ENCODE assay signal across 2 cellular contexts in the genomic region with DNA sequence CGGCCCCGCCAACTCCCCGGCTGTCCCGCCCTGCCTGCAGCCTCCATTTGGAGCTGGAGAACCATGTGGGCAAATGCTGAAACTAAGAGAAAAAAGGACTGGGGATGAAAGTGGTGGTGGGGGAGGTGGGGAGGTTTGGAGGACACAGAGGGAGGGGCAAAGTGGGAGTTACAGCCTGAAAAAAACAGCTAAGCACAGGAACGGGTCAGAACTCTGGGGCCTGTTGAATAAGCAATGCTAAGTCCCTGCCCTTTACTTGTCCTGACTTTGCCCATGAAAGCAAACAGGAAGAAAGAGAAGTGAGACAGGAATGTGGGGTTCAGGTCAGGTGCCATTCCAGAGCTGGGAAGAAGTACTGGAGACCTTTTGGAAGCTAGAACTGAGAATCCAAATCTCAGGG.
TF ChIP-seq lines count a peak whose summit lies in the region.

No MANE protein-coding gene starts in this region.

TF ChIP-seq in GM23338, 12 proteins besides CTCF, POLR2A, EP300 and RAD21 (continues in another document):
- TF ChIP-seq, protein P1, sequence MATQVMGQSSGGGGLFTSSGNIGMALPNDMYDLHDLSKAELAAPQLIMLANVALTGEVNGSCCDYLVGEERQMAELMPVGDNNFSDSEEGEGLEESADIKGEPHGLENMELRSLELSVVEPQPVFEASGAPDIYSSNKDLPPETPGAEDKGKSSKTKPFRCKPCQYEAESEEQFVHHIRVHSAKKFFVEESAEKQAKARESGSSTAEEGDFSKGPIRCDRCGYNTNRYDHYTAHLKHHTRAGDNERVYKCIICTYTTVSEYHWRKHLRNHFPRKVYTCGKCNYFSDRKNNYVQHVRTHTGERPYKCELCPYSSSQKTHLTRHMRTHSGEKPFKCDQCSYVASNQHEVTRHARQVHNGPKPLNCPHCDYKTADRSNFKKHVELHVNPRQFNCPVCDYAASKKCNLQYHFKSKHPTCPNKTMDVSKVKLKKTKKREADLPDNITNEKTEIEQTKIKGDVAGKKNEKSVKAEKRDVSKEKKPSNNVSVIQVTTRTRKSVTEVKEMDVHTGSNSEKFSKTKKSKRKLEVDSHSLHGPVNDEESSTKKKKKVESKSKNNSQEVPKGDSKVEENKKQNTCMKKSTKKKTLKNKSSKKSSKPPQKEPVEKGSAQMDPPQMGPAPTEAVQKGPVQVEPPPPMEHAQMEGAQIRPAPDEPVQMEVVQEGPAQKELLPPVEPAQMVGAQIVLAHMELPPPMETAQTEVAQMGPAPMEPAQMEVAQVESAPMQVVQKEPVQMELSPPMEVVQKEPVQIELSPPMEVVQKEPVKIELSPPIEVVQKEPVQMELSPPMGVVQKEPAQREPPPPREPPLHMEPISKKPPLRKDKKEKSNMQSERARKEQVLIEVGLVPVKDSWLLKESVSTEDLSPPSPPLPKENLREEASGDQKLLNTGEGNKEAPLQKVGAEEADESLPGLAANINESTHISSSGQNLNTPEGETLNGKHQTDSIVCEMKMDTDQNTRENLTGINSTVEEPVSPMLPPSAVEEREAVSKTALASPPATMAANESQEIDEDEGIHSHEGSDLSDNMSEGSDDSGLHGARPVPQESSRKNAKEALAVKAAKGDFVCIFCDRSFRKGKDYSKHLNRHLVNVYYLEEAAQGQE (IDR thresholded peaks at IDR 0.05; ENCODE audit: unreplicated experiment) = no peak
- no peak for TF ChIP-seq EZH2 (IDR thresholded peaks at IDR 0.05; ENCODE audit: low read depth, unreplicated experiment)
- TF ChIP-seq ZNF331 (CRISPR knock-in tag; IDR thresholded peaks at IDR 0.05; ENCODE audit: low read depth) = no peak
- no peak for TF ChIP-seq EZH2phosphoT487 (IDR thresholded peaks at IDR 0.05; ENCODE audit: unreplicated experiment)
- TF ChIP-seq, protein P2, sequence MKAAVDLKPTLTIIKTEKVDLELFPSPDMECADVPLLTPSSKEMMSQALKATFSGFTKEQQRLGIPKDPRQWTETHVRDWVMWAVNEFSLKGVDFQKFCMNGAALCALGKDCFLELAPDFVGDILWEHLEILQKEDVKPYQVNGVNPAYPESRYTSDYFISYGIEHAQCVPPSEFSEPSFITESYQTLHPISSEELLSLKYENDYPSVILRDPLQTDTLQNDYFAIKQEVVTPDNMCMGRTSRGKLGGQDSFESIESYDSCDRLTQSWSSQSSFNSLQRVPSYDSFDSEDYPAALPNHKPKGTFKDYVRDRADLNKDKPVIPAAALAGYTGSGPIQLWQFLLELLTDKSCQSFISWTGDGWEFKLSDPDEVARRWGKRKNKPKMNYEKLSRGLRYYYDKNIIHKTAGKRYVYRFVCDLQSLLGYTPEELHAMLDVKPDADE (IDR thresholded peaks at IDR 0.05) = no peak
- TF ChIP-seq, protein P3, sequence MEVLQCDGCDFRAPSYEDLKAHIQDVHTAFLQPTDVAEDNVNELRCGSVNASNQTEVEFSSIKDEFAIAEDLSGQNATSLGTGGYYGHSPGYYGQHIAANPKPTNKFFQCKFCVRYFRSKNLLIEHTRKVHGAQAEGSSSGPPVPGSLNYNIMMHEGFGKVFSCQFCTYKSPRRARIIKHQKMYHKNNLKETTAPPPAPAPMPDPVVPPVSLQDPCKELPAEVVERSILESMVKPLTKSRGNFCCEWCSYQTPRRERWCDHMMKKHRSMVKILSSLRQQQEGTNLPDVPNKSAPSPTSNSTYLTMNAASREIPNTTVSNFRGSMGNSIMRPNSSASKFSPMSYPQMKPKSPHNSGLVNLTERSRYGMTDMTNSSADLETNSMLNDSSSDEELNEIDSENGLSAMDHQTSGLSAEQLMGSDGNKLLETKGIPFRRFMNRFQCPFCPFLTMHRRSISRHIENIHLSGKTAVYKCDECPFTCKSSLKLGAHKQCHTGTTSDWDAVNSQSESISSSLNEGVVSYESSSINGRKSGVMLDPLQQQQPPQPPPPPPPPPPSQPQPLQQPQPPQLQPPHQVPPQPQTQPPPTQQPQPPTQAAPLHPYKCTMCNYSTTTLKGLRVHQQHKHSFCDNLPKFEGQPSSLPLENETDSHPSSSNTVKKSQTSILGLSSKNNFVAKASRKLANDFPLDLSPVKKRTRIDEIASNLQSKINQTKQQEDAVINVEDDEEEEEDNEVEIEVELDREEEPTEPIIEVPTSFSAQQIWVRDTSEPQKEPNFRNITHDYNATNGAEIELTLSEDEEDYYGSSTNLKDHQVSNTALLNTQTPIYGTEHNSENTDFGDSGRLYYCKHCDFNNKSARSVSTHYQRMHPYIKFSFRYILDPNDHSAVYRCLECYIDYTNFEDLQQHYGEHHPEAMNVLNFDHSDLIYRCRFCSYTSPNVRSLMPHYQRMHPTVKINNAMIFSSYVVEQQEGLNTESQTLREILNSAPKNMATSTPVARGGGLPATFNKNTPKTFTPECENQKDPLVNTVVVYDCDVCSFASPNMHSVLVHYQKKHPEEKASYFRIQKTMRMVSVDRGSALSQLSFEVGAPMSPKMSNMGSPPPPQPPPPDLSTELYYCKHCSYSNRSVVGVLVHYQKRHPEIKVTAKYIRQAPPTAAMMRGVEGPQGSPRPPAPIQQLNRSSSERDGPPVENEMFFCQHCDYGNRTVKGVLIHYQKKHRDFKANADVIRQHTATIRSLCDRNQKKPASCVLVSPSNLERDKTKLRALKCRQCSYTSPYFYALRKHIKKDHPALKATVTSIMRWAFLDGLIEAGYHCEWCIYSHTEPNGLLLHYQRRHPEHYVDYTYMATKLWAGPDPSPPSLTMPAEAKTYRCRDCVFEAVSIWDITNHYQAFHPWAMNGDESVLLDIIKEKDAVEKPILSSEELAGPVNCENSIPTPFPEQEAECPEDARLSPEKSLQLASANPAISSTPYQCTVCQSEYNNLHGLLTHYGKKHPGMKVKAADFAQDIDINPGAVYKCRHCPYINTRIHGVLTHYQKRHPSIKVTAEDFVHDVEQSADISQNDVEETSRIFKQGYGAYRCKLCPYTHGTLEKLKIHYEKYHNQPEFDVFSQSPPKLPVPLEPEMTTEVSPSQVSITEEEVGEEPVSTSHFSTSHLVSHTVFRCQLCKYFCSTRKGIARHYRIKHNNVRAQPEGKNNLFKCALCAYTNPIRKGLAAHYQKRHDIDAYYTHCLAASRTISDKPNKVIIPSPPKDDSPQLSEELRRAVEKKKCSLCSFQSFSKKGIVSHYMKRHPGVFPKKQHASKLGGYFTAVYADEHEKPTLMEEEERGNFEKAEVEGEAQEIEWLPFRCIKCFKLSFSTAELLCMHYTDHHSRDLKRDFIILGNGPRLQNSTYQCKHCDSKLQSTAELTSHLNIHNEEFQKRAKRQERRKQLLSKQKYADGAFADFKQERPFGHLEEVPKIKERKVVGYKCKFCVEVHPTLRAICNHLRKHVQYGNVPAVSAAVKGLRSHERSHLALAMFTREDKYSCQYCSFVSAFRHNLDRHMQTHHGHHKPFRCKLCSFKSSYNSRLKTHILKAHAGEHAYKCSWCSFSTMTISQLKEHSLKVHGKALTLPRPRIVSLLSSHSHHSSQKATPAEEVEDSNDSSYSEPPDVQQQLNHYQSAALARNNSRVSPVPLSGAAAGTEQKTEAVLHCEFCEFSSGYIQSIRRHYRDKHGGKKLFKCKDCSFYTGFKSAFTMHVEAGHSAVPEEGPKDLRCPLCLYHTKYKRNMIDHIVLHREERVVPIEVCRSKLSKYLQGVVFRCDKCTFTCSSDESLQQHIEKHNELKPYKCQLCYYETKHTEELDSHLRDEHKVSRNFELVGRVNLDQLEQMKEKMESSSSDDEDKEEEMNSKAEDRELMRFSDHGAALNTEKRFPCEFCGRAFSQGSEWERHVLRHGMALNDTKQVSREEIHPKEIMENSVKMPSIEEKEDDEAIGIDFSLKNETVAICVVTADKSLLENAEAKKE (CRISPR knock-in tag; IDR thresholded peaks at IDR 0.05) = no peak
- no peak for TF ChIP-seq STAT1 (IDR thresholded peaks at IDR 0.05; ENCODE audit: unreplicated experiment)
- no peak for TF ChIP-seq NANOG (IDR thresholded peaks at IDR 0.05; ENCODE audit: borderline replicate concordance)
- TF ChIP-seq POLR2AphosphoS5 (IDR thresholded peaks at IDR 0.05; ENCODE audit: low read depth) = no peak
- TF ChIP-seq CREB1 (CRISPR knock-in tag; IDR thresholded peaks at IDR 0.05; ENCODE audit: low read depth) = no peak

TF ChIP-seq in WTC11, 78 proteins besides CTCF, POLR2A, EP300 and RAD21 (continued from another document):
- TF ChIP-seq ATF3 (CRISPR knock-in tag; conservative IDR thresholded peaks at IDR 0.05) (no peak), TCF7 (CRISPR knock-in tag; IDR thresholded peaks at IDR 0.05; ENCODE audit: low read depth) (no peak), NR3C1 (CRISPR knock-in tag; conservative IDR thresholded peaks at IDR 0.05; ENCODE audit: low read depth) (no peak), GABPB1 (CRISPR knock-in tag; IDR thresholded peaks at IDR 0.05) (no peak), ZSCAN18 (CRISPR knock-in tag; IDR thresholded peaks at IDR 0.05) (no peak)
